In genomic region chr9:36135791-36136276, GRCh38 we compare ENCODE assay signal across 8 cellular contexts. TPM values are rescaled to one million over a fixed set of nuclear protein-coding genes. Genes with fewer than 3 reads are reported as not detected.
DNase-seq lines count a peak whose midpoint lies in the region; ATAC-seq and TF ChIP-seq lines count a peak whose summit lies in the region.

No MANE protein-coding gene starts in this region.

- H3K36me3 Mint-ChIP-seq in T-helper 17 cell (ENCODE audit: low read depth), result peaks cover 6% of the 10 kb centered on the region

- H3K27ac ChIP-seq in heart right ventricle (peak overlapping the region in 5 of 10 donors; percentile 43 to 91 (median 80)), sigmoid colon (peak overlapping the region; percentile 90 to 99 (median 96))

- intact Hi-C loops in heart right ventricle (cut with DNase I) (no loop called here), sigmoid colon (cut with DNase I) (loop anchor here (1.0 to 2.0 kb wide), 2 partner anchors 33 to 55 kb away; partner anchors contain the start of gene CLTA)

- peaks cover 41% of the 10 kb centered on the region for H3K4me1 Mint-ChIP-seq in T-helper 17 cell

- DNase-seq in GM12865 (ENCODE audit: low read depth) (no peak), T-helper 17 cell (no peak), heart right ventricle (no peak), sigmoid colon (peak; percentile 79), NCI-H2081 (lab: John Stamatoyannopoulos, UW) (no peak), NCI-H2107 (lab: John Stamatoyannopoulos, UW) (no peak), 8988T (no peak)

- TF ChIP-seq CTCF in GM12865 (IDR thresholded peaks at IDR 0.05; ENCODE audit: insufficient read depth, low read depth, low read length, missing control alignments), result no peak
- TF ChIP-seq CTCF in heart right ventricle (IDR thresholded peaks at IDR 0.05), result no peak
- TF ChIP-seq CTCF in sigmoid colon (IDR thresholded peaks at IDR 0.05), result no peak

- no peak for ATAC-seq in T-helper 17 cell
- peak in 2 of 8 donors; percentile 7 to 8 for ATAC-seq in heart right ventricle
- no peak for ATAC-seq in HG02840 (IDR thresholded peaks at IDR 0.05; ENCODE audit: low FRiP score, unreplicated experiment)

- TF ChIP-seq POLR2A in sigmoid colon (IDR thresholded peaks at IDR 0.05), result no peak

- H3K4me3 ChIP-seq in GM12865 (ENCODE audit: low read depth, low read length) (peak overlapping the region; percentile 1), heart right ventricle (peak overlapping the region; percentile 61 to 93 (median 82)), sigmoid colon (peak overlapping the region; percentile 69 to 99 (median 91))

- no peak for TF ChIP-seq EP300 in sigmoid colon (IDR thresholded peaks at IDR 0.05)

- no peaks in the 10 kb centered on the region for H3K36me3 ChIP-seq in heart right ventricle
- no peaks in the 10 kb centered on the region for H3K36me3 ChIP-seq in sigmoid colon

- H3K9me3 ChIP-seq in T-helper 17 cell (ENCODE audit: control insufficient read depth, low read length, poor library complexity, severe bottlenecking) (no peaks in the 10 kb centered on the region), heart right ventricle (no peaks in the 10 kb centered on the region), sigmoid colon (no peaks in the 10 kb centered on the region)

- no peaks in the 10 kb centered on the region for H3K27me3 Mint-ChIP-seq in T-helper 17 cell

- peaks cover 0 to 13% (median 0%) of the 10 kb centered on the region in 7 donors for H3K27me3 ChIP-seq in heart right ventricle
- H3K27me3 ChIP-seq in sigmoid colon, result no peaks in the 10 kb centered on the region

- H3K4me1 ChIP-seq in heart right ventricle (peaks cover 0 to 48% (median 16%) of the 10 kb centered on the region in 9 donors), sigmoid colon (peaks cover 0 to 50% (median 40%) of the 10 kb centered on the region in 4 donors)

- whole genome bisulfite sequencing in heart right ventricle, 2 donors, result 4 to 12% methylated on average over 17 to 18 of the region's 18 CpGs
- 15 to 20% methylated on average over 18 of the region's 18 CpGs for WGBS in sigmoid colon, 2 donors

- peak overlapping the region; percentile 14 for H3K27ac Mint-ChIP-seq in T-helper 17 cell

- H3K4me3 Mint-ChIP-seq in T-helper 17 cell, result peak overlapping the region; percentile 92

RNA-seq across cellular contexts. Expression of gene GLIPR2, which starts 0.7 kb away (rescaled TPM):
- total RNA-seq in T-helper 17 cell (10 to 100 TPM; 32.5 to 51.4 TPM), heart right ventricle (10 to 100 TPM in 2 of 10 donors, 1 to 10 TPM in 8; 4.7 to 19.2 (median 5.8) TPM), sigmoid colon (10 to 100 TPM; 57.3 to 90.6 (median 77.6) TPM)
- polyA plus RNA-seq in heart right ventricle (10 to 100 TPM in 1 of 2 donors, 1 to 10 TPM in 1; 8.0 to 13.9 TPM), sigmoid colon (10 to 100 TPM; 29.8 to 42.0 (median 32.5) TPM)

RNA-seq across cellular contexts. Expression of gene CCIN, which starts 33.4 kb away (rescaled TPM):
- 1 to 10 TPM in 1 of 2 donors, under 1 TPM in 1; 0.50 to 1.4 TPM for total RNA-seq in T-helper 17 cell
- under 1 TPM in 1 of 10 donors, not detected in 9; 0.15 TPM for total RNA-seq in heart right ventricle
- polyA plus RNA-seq in heart right ventricle, result under 1 TPM in 1 of 2 donors, not detected in 1; 0.12 TPM
- 1 to 10 TPM in 1 of 4 donors, under 1 TPM in 2, not detected in 1; 0.71 to 2.5 (median 0.95) TPM for total RNA-seq in sigmoid colon
- polyA plus RNA-seq in sigmoid colon, result under 1 TPM in 1 of 3 donors, not detected in 2; 0.07 TPM

RNA-seq across cellular contexts. Expression of gene CLTA, which starts 54.9 kb away (rescaled TPM):
- total RNA-seq in T-helper 17 cell (10 to 100 TPM; 30.3 to 43.4 TPM), heart right ventricle (10 to 100 TPM; 44.5 to 80.4 (median 48.8) TPM), sigmoid colon (100 to 1,000 TPM; 151 to 176 (median 169) TPM)
- polyA plus RNA-seq in heart right ventricle (100 to 1,000 TPM in 1 of 2 donors, 10 to 100 TPM in 1; 34.3 to 138 TPM), sigmoid colon (100 to 1,000 TPM; 293 to 299 (median 295) TPM)

Comparison
In these comparisons a context has a peak if more than half of its experiments do, and no peak if none do; other contexts are left out.
1. H3K4me3 ChIP-seq: peak in every context shown above with its lines; median percentile 91 in sigmoid colon; 82 in heart right ventricle; 1 in GM12865.